In genomic region chr10:123549761-123550454, GRCh38 we compare ENCODE assay signal across 26 cellular contexts.
"Had no signal": no experiment of that assay in that cellular context is flagged by ENCODE, and none has a peak within 500 bp of the region (broad histone marks: within the 10 kb centered on the region; RNA-seq: fewer than 3 reads in every experiment).

No MANE protein-coding gene starts in this region.

- H3K4me1 Mint-ChIP-seq: activated T-helper 17 cell treated with anti-CD3 and anti-CD28 coated beads, Interleukin-2, amount 50 U/mL, for 72 hours; central memory CD8-positive, alpha-beta T cell; memory B cell; nephron; T-helper 17 cell had no signal

- H3K27ac ChIP-seq: breast epithelium, colonic mucosa, esophagus squamous epithelium, gastrocnemius medialis, neutrophil, pancreas, psoas muscle, right atrium auricular region, spleen, thyroid gland had no signal

- H3K27me3 ChIP-seq: colonic mucosa, gastrocnemius medialis, pancreas, right atrium auricular region, thyroid gland had no signal

- H3K36me3 Mint-ChIP-seq: activated CD4-positive, alpha-beta memory T cell treated with anti-CD3 and anti-CD28 coated beads for 36 hours; activated naive CD8-positive, alpha-beta T cell had no signal

- FAIRE-seq: pancreas had no signal

- H3K9me3 ChIP-seq: colonic mucosa, esophagus squamous epithelium, gastrocnemius medialis, neutrophil, pancreas, psoas muscle, right atrium auricular region, thyroid gland had no signal

- DNase-seq: activated B cell treated with CpG ODN at 0.5 μM for 24 hours; activated CD4-positive, alpha-beta memory T cell treated with anti-CD3 and anti-CD28 coated beads for 36 hours; activated CD4-positive, alpha-beta T cell treated with anti-CD3 and anti-CD28 coated beads for 48 hours; activated naive CD4-positive, alpha-beta T cell; activated T-cell treated with anti-CD3 and anti-CD28 coated beads, Interleukin-2, amount 50 U/mL, for 1 hour; amniotic stem cell; colonic mucosa; esophagus squamous epithelium; gastrocnemius medialis; hippocampal formation; left ventricle myocardium superior; pancreas; psoas muscle; spleen; stimulated activated CD4-positive, alpha-beta T cell treated with anti-CD3 and anti-CD28 coated beads, Interleukin-4, amount 100 ng/mL, for 1 hour; stimulated activated naive CD4-positive, alpha-beta T cell; T-helper 17 cell; thyroid gland had no signal

- H3K4me3 ChIP-seq: breast epithelium, colonic mucosa, esophagus squamous epithelium, gastrocnemius medialis, pancreas, psoas muscle, right atrium auricular region, spleen, thyroid gland had no signal

- ATAC-seq: activated T-helper 17 cell treated with anti-CD3 and anti-CD28 coated beads, Interleukin-2, amount 50 U/mL, for 72 hours; gastrocnemius medialis; left ventricle myocardium superior; pancreas; psoas muscle; T-helper 17 cell had no signal

- H3K4me1 ChIP-seq: breast epithelium, colonic mucosa, esophagus squamous epithelium, gastrocnemius medialis, pancreas, psoas muscle, right atrium auricular region, spleen, thyroid gland had no signal

- H3K4me3 Mint-ChIP-seq: activated B cell treated with CpG ODN at 0.5 μM for 24 hours; activated CD4-positive, alpha-beta memory T cell treated with anti-CD3 and anti-CD28 coated beads for 36 hours; activated naive CD8-positive, alpha-beta T cell; activated T-helper 17 cell treated with anti-CD3 and anti-CD28 coated beads, Interleukin-2, amount 50 U/mL, for 72 hours; central memory CD8-positive, alpha-beta T cell; memory B cell; nephron; T-helper 17 cell had no signal

- H3K36me3 ChIP-seq: breast epithelium, colonic mucosa, esophagus squamous epithelium, gastrocnemius medialis, neutrophil, pancreas, right atrium auricular region, spleen, thyroid gland had no signal

- H3K27ac Mint-ChIP-seq: activated B cell treated with CpG ODN at 0.5 μM for 24 hours; activated CD4-positive, alpha-beta memory T cell treated with anti-CD3 and anti-CD28 coated beads for 36 hours; activated naive CD8-positive, alpha-beta T cell; activated T-helper 17 cell treated with anti-CD3 and anti-CD28 coated beads, Interleukin-2, amount 50 U/mL, for 72 hours; memory B cell; nephron; T-helper 17 cell had no signal
